In the genomic region with DNA sequence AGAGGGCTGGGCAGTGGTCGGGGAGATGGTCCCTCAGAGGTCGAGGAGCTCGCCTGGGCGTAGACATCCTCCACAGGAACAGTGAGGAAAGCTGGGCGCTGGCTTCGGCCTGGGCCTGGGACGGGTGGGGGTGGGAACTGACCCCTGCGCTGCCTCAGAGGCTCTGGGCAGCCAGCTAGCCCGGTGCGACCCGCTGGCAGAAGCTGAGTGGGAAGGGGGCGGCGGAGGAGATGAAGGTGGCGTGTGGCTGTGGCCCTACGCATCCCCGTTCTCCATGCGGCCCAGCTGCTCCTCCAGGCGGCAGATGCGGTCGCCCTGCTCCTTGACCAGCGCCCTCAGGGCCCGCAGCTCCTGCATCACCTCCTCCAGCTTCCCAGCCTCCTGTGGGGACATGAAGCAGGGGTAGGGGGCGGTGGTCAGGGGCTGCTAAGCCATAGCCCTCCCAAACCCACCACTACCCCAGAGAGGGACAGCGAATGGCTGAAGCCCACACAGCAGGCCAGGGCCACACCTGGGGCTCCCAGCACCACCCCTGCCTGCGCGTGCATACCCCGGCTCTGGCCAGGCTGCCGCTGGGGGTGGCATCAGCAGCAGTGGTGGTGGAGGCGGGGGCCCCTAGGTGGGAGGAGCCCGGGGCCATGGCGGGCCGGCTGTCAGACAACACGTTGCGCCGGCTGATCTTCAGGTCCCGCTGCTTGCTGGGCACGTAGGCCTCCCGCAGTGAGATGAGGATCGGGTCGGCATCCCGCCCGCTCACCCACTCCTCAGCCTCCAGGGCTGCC, we compare ENCODE assay signal across 8 cellular contexts. TPM values are rescaled to one million over a fixed set of nuclear protein-coding genes. Genes with fewer than 3 reads are reported as not detected.
DNase-seq lines count a peak whose midpoint lies in the region; ATAC-seq and TF ChIP-seq lines count a peak whose summit lies in the region.

No MANE protein-coding gene starts in this region.

- H3K4me2 ChIP-seq in BLaER1, result peak overlapping the region; percentile 97

- H3K9me3 ChIP-seq in BLaER1 (no peaks in the 10 kb centered on the region), SK-N-MC (ENCODE audit: low read depth, low read length) (no peaks in the 10 kb centered on the region), prostate gland (no peaks in the 10 kb centered on the region)

- H3K9ac ChIP-seq in BLaER1 (peak overlapping the region; percentile 94), SK-N-MC (ENCODE audit: insufficient read length) (no peak overlapping the region)

- intact Hi-C loops in prostate gland (cut with DNase I), result no loop called here

- no peak for ATAC-seq in GM19035 (IDR thresholded peaks at IDR 0.05; ENCODE audit: unreplicated experiment)
- ATAC-seq in HG03196 (IDR thresholded peaks at IDR 0.05; ENCODE audit: unreplicated experiment), result no peak
- no peak for ATAC-seq in GM19328 (IDR thresholded peaks at IDR 0.05; ENCODE audit: unreplicated experiment)

- TF ChIP-seq CTCF in prostate gland (IDR thresholded peaks at IDR 0.05), result no peak

- H4K20me1 ChIP-seq in BLaER1, result peaks cover 35% of the 10 kb centered on the region

- H3K4me3 ChIP-seq in BLaER1 (peak overlapping the region; percentile 77), SK-N-MC (no peak overlapping the region), prostate gland (peak overlapping the region; percentile 1 to 5)

- H3K27ac ChIP-seq in BLaER1 (peak overlapping the region; percentile 99), SK-N-MC (0 out of 2 replicates have a peak overlapping the region, but pooled peaks have one; percentile 42), prostate gland (no peak overlapping the region)

- no peak for TF ChIP-seq POLR2A in prostate gland (IDR thresholded peaks at IDR 0.05)

- peaks cover 29% of the 10 kb centered on the region for H3K36me3 ChIP-seq in BLaER1
- peaks cover 6% of the 10 kb centered on the region; the same call in 1 of the 2 replicates for H3K36me3 ChIP-seq in SK-N-MC (ENCODE audit: insufficient read depth, low read length)
- H3K36me3 ChIP-seq in prostate gland, result peaks cover 8 to 22% of the 10 kb centered on the region in 2 donors

- WGBS in prostate gland, result 80% methylated on average over 24 of the region's 42 CpGs

- H3K4me1 ChIP-seq in BLaER1 (peaks cover 93% of the 10 kb centered on the region), prostate gland (replicated peaks) (peaks cover 16% of the 10 kb centered on the region)

- no peaks in the 10 kb centered on the region for H3K27me3 ChIP-seq in BLaER1
- no peaks in the 10 kb centered on the region for H3K27me3 ChIP-seq in prostate gland (replicated peaks; ENCODE audit: insufficient read depth)

- DNase-seq in SK-N-MC (ENCODE audit: low read depth, low spot score) (no peak), prostate gland (ENCODE audit: low spot score) (no peak), putamen (ENCODE audit: low spot score) (no peak)
- peak; percentile 32 to 69 (median 48) for DNase-seq in activated naive CD4-positive, alpha-beta T cell (lab: John Stamatoyannopoulos, UW)

RNA-seq across cellular contexts. Expression of a gene that starts 0.8 kb away (rescaled TPM):
- 1 to 10 TPM; 2.9 to 5.9 TPM for total RNA-seq in prostate gland

RNA-seq across cellular contexts. Expression of a gene that starts 5.0 kb away (rescaled TPM):
- 100 to 1,000 TPM; 106 to 184 TPM for total RNA-seq in prostate gland

RNA-seq across cellular contexts. Expression of a gene that starts 10.0 kb away (rescaled TPM):
- total RNA-seq in prostate gland, result 10 to 100 TPM; 54.5 to 72.9 TPM

RNA-seq across cellular contexts. Expression of a gene that starts 14.2 kb away (rescaled TPM):
- not detected for total RNA-seq in prostate gland

RNA-seq across cellular contexts. Expression of a gene that starts 16.8 kb away (rescaled TPM):
- total RNA-seq in prostate gland, result 1 to 10 TPM; 4.3 to 6.1 TPM

Comparison
In these comparisons a context has a peak if more than half of its experiments do, and no peak if none do; other contexts are left out.
1. H3K27ac ChIP-seq: peak in BLaER1 (single experiment) and SK-N-MC (single experiment); none in prostate gland (0 of 2).
2. DNase-seq: peak in activated naive CD4-positive, alpha-beta T cell (4 of 4); none in SK-N-MC (single experiment), prostate gland (single experiment) and putamen (single experiment).